ENCODE assay signal across 8 cellular contexts in the genomic region with DNA sequence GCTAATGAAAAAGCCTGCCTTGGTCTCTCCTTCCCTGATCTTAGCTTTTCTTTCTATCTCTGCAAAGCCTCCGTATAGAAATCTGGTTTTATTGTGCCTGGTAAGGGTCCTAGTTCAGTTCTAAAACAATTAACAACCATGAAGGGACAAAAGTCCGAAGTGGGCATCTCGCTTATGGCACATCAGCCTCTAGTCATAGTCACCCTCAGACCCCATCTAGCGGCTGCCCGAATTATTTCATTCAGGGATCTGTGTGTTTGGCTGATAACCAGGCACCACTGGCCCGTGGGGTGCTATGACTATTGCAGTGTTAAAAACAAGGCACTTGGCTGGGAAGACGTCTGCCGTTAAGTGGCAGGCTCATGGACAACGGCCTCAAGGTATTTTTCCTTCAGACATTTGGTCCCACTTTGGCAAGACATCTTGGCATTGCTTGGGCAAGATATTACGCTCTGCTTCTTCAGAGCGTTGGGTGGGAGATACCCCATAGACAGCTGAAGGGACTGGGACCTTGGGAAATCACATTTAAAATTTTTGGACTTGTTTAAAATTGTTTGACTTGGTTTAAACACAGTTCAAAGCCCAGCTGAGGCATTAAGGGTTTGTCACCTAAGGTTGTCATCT.
DNase-seq lines count a peak whose midpoint lies in the region; ATAC-seq, FAIRE-seq and TF ChIP-seq lines count a peak whose summit lies in the region.

No MANE protein-coding gene starts in this region.

- H3K14ac ChIP-seq in IMR-90 (replicated peaks; ENCODE audit: low read depth, low read length) = no peak overlapping the region

- H3K4me3 ChIP-seq in DND-41 (ENCODE audit: low read depth in 1 of 2, low read length in 2 of 2) (no peak overlapping the region), IMR-90 (ENCODE audit: insufficient read depth, low read depth, low read length) (peak overlapping the region; percentile 24; the same call in 1 of the 2 replicates), Peyer's patch (no peak overlapping the region), pancreas (no peak overlapping the region), upper lobe of left lung (no peak overlapping the region)

- peaks cover 14% of the 10 kb centered on the region for H3K27me3 Mint-ChIP-seq in activated T-helper 1 cell treated with anti-CD3 and anti-CD28 coated beads, Interleukin-12 subunit alpha, Interleukin-12 subunit beta, Interleukin-2, Interleukin-4 antibody, amounts not matched to agents 30 ng/mL and 10 ng/mL and 1 ng/mL, durations not matched to agents 14 hours and 24 hours and 36 hours (ENCODE audit: insufficient read depth)

- no peaks in the 10 kb centered on the region for H3K9me3 ChIP-seq in DND-41 (ENCODE audit: insufficient read depth, low read length, severe bottlenecking)
- no peaks in the 10 kb centered on the region for H3K9me3 ChIP-seq in IMR-90 (ENCODE audit: control insufficient read depth, insufficient read depth, low read length)
- H3K9me3 ChIP-seq in Peyer's patch = no peaks in the 10 kb centered on the region
- no peaks in the 10 kb centered on the region for H3K9me3 ChIP-seq in pancreas
- no peaks in the 10 kb centered on the region for H3K9me3 ChIP-seq in upper lobe of left lung

- no peak overlapping the region for H3K4me2 ChIP-seq in DND-41 (ENCODE audit: insufficient read depth, low read length)
- peak overlapping the region; percentile 90 for H3K4me2 ChIP-seq in IMR-90 (ENCODE audit: low read depth, low read length)

- no peak overlapping the region for H2BK120ac ChIP-seq in IMR-90 (ENCODE audit: low read depth, low read length)

- peaks cover 11% of the 10 kb centered on the region for H3K4me1 Mint-ChIP-seq in activated T-helper 1 cell treated with anti-CD3 and anti-CD28 coated beads, Interleukin-12 subunit alpha, Interleukin-12 subunit beta, Interleukin-2, Interleukin-4 antibody, amounts not matched to agents 30 ng/mL and 10 ng/mL and 1 ng/mL, durations not matched to agents 14 hours and 24 hours and 36 hours (ENCODE audit: low read depth)

- H3K23ac ChIP-seq in IMR-90 (ENCODE audit: low read depth, low read length) = no peak overlapping the region

- H3K27me3 ChIP-seq in DND-41 (ENCODE audit: insufficient read depth, low read length, poor library complexity) = no peaks in the 10 kb centered on the region
- peaks cover 44% of the 10 kb centered on the region for H3K27me3 ChIP-seq in IMR-90 (ENCODE audit: control insufficient read depth, insufficient read depth, low read length)
- H3K27me3 ChIP-seq in Peyer's patch = no peaks in the 10 kb centered on the region
- no peaks in the 10 kb centered on the region for H3K27me3 ChIP-seq in pancreas
- H3K27me3 ChIP-seq in upper lobe of left lung = no peaks in the 10 kb centered on the region

- TF ChIP-seq POLR2A in IMR-90 (IDR thresholded peaks at IDR 0.05; ENCODE audit: low read depth, low read length) (no peak), Peyer's patch (IDR thresholded peaks at IDR 0.05) (no peak), upper lobe of left lung (IDR thresholded peaks at IDR 0.05) (no peak)

- no peaks in the 10 kb centered on the region for H3K9me3 Mint-ChIP-seq in activated T-helper 1 cell treated with anti-CD3 and anti-CD28 coated beads, Interleukin-12 subunit alpha, Interleukin-12 subunit beta, Interleukin-2, Interleukin-4 antibody, amounts not matched to agents 30 ng/mL and 10 ng/mL and 1 ng/mL, durations not matched to agents 14 hours and 24 hours and 36 hours

- 24% methylated on average over 5 of the region's 11 CpGs; no CpG with 5 or more reads in 1 of the 2 experiments for WGBS in IMR-90 (ENCODE audit: extremely low coverage in 2 of 2, insufficient read length in 1 of 2), 2 experiments
- 17 to 18% methylated on average over 11 of the region's 11 CpGs for WGBS in pancreas, 2 donors
- 28 to 29% methylated on average over 11 of the region's 11 CpGs for WGBS in upper lobe of left lung, 2 donors

- H3K9ac ChIP-seq in DND-41 (ENCODE audit: low read depth, low read length) (no peak overlapping the region), IMR-90 (ENCODE audit: low read depth, low read length) (no peak overlapping the region)

- CTCF ChIA-PET in IMR-90 (lab: Yijun Ruan, JAX) = interaction anchor here (0.5 to 1.6 kb wide), 5 partner anchors 16 to 812 kb away, joined by 3 to 6 read pairs (median 3); no protein-coding TSS in a partner anchor

- TF ChIP-seq CTCF in DND-41 (IDR thresholded peaks at IDR 0.05; ENCODE audit: borderline replicate concordance, extremely low read depth, low read length, poor library complexity, severe bottlenecking) (peak; percentile 80), IMR-90 (conservative IDR thresholded peaks at IDR 0.05; ENCODE audit: low read depth, low read length) (peak; percentile 68), Peyer's patch (IDR thresholded peaks at IDR 0.05) (peak in 5 of 6 experiments; percentile 11 to 75 (median 71)), pancreas (IDR thresholded peaks at IDR 0.05) (peak; percentile 38 to 67 (median 55)), upper lobe of left lung (IDR thresholded peaks at IDR 0.05) (peak; percentile 31 to 62 (median 50))

- no peak overlapping the region for H3K56ac ChIP-seq in IMR-90 (ENCODE audit: extremely low read depth, insufficient read depth, low read length)

- H3K4ac ChIP-seq in IMR-90 (ENCODE audit: low read depth, low read length) = no peak overlapping the region

- H4K5ac ChIP-seq in IMR-90 (ENCODE audit: low read depth, low read length) = no peak overlapping the region

- BruUV-seq in IMR-90 (replicated peaks; lab: Mats Ljungman, UMichigan) = no TSS peak

- no peaks in the 10 kb centered on the region for H3K4me1 ChIP-seq in DND-41 (ENCODE audit: insufficient read depth, low read length)
- no peaks in the 10 kb centered on the region for H3K4me1 ChIP-seq in IMR-90 (ENCODE audit: control insufficient read depth, insufficient read depth, low read length)
- no peaks in the 10 kb centered on the region for H3K4me1 ChIP-seq in Peyer's patch
- peaks cover 0 to 3% (median 0%) of the 10 kb centered on the region in 3 donors for H3K4me1 ChIP-seq in pancreas
- H3K4me1 ChIP-seq in upper lobe of left lung = peaks cover 0 to 3% (median 0%) of the 10 kb centered on the region in 4 donors

- no peak overlapping the region for H2BK20ac ChIP-seq in IMR-90 (ENCODE audit: low read depth, low read length)

- DNase-seq in DND-41 (peak; percentile 63), IMR-90 (peak; percentile 50), Peyer's patch (peak in 2 of 3 donors; percentile 71 to 85), frontal cortex (ENCODE audit: low spot score in 2 of 2) (peak; percentile 17 to 77), pancreas (peak; percentile 47 to 80 (median 68)), upper lobe of left lung (peak in 1 of 2 donors; percentile 42)
- peak; percentile 25 for DNase-seq in activated T-helper 1 cell treated with anti-CD3 and anti-CD28 coated beads, Interleukin-12 subunit alpha, Interleukin-12 subunit beta, Interleukin-2, Interleukin-4 antibody, amounts not matched to agents 30 ng/mL and 10 ng/mL and 1 ng/mL, durations not matched to agents 14 hours and 24 hours and 36 hours (ENCODE audit: low spot score)

- H3K9me1 ChIP-seq in IMR-90 (ENCODE audit: insufficient read depth, low read length) = no peaks in the 10 kb centered on the region

- H3K18ac ChIP-seq in IMR-90 (ENCODE audit: low read depth, low read length) = no peak overlapping the region

- H3K36me3 ChIP-seq in DND-41 (ENCODE audit: insufficient read depth, low read length) (no peaks in the 10 kb centered on the region), IMR-90 (ENCODE audit: control insufficient read depth, insufficient read depth, low read length) (no peaks in the 10 kb centered on the region), Peyer's patch (no peaks in the 10 kb centered on the region), pancreas (no peaks in the 10 kb centered on the region), upper lobe of left lung (no peaks in the 10 kb centered on the region)

- no peak overlapping the region for H2AK5ac ChIP-seq in IMR-90 (ENCODE audit: low read depth, low read length)

- H2BK15ac ChIP-seq in IMR-90 (ENCODE audit: low read depth, low read length) = no peak overlapping the region

- TF ChIP-seq RAD21 in IMR-90 (IDR thresholded peaks at IDR 0.05; ENCODE audit: low read length) = peak; percentile 54

- H2AK9ac ChIP-seq in IMR-90 (replicated peaks; ENCODE audit: low read depth, low read length, poor library complexity) = no peak overlapping the region

- no peak overlapping the region for H2BK5ac ChIP-seq in IMR-90 (ENCODE audit: low read depth, low read length, poor library complexity, severe bottlenecking)

- no peak for TF ChIP-seq EP300 in upper lobe of left lung (IDR thresholded peaks at IDR 0.05)

- no peak overlapping the region for H3K27ac Mint-ChIP-seq in activated T-helper 1 cell treated with anti-CD3 and anti-CD28 coated beads, Interleukin-12 subunit alpha, Interleukin-12 subunit beta, Interleukin-2, Interleukin-4 antibody, amounts not matched to agents 30 ng/mL and 10 ng/mL and 1 ng/mL, durations not matched to agents 14 hours and 24 hours and 36 hours

- H4K91ac ChIP-seq in IMR-90 (ENCODE audit: insufficient read depth, low read depth, low read length) = no peak overlapping the region

- no peak overlapping the region for H3K4me3 Mint-ChIP-seq in activated T-helper 1 cell treated with anti-CD3 and anti-CD28 coated beads, Interleukin-12 subunit alpha, Interleukin-12 subunit beta, Interleukin-2, Interleukin-4 antibody, amounts not matched to agents 30 ng/mL and 10 ng/mL and 1 ng/mL, durations not matched to agents 14 hours and 24 hours and 36 hours

- FAIRE-seq in frontal cortex (lab: Jason Lieb, UNC) = no peak
- FAIRE-seq in pancreas (lab: Jason Lieb, UNC) = no peak

- dilution Hi-C loops in IMR-90 (cut with HindIII; ENCODE audit: low sequenced_read_pairs, unreplicated experiment) = no loop called here

- H3K27ac ChIP-seq in DND-41 (ENCODE audit: low read length) (no peak overlapping the region), IMR-90 (ENCODE audit: insufficient read depth, low read length) (no peak overlapping the region), Peyer's patch (no peak overlapping the region), pancreas (no peak overlapping the region), upper lobe of left lung (no peak overlapping the region)

- H4K8ac ChIP-seq in IMR-90 (ENCODE audit: low read depth in 2 of 2, low read length in 2 of 2) = no peak overlapping the region

- no peak overlapping the region for H2AFZ ChIP-seq in DND-41 (ENCODE audit: low read depth, low read length)
- H2AFZ ChIP-seq in IMR-90 (replicated peaks; ENCODE audit: low read length, poor library complexity) = no peak overlapping the region

- H4K20me1 ChIP-seq in DND-41 (ENCODE audit: insufficient read depth, low read length) = no peaks in the 10 kb centered on the region
- no peaks in the 10 kb centered on the region for H4K20me1 ChIP-seq in IMR-90 (ENCODE audit: insufficient read depth, low read length)

- ATAC-seq in DND-41 (ENCODE audit: insufficient read depth, low read depth) (peak; percentile 88), GM21526 (IDR thresholded peaks at IDR 0.05; ENCODE audit: low FRiP score, unreplicated experiment) (peak; percentile 68), IMR-90 (ENCODE audit: low read depth) (peak; percentile 91), pancreas (peak; percentile 68 to 86 (median 84)), upper lobe of left lung (ENCODE audit: low FRiP score in 2 of 2) (peak in 1 of 2 donors; percentile 86)

- intact Hi-C loops in IMR-90 (cut with micrococcal nuclease) = loop anchor here (1.0 to 10.0 kb wide), 2 partner anchors 254 to 392 kb away; no protein-coding TSS in a partner anchor
- intact Hi-C loops in activated T-helper 1 cell treated with anti-CD3 and anti-CD28 coated beads, Interleukin-12 subunit alpha, Interleukin-12 subunit beta, Interleukin-2, Interleukin-4 antibody, amounts not matched to agents 30 ng/mL and 10 ng/mL and 1 ng/mL, durations not matched to agents 14 hours and 24 hours and 36 hours (cut with micrococcal nuclease) = loop anchor here (1.0 to 2.0 kb wide), 3 partner anchors 122 to 392 kb away; no protein-coding TSS in a partner anchor
- intact Hi-C loops in pancreas (cut with DNase I) = loop anchor here in 1 of 3 donors (5.0 kb wide), 1 partner anchor 122 kb away; no protein-coding TSS in a partner anchor

- no peaks in the 10 kb centered on the region for H3K79me1 ChIP-seq in IMR-90 (ENCODE audit: low read depth in 1 of 2, low read length in 2 of 2)

- no peaks in the 10 kb centered on the region for H3K79me2 ChIP-seq in DND-41 (ENCODE audit: insufficient read depth, low read length)

- in situ Hi-C loops in IMR-90 (cut with MboI; ENCODE audit: low sequenced_read_pairs) = loop anchor here (5.0 kb wide), 1 partner anchor 387 kb away; no protein-coding TSS in a partner anchor

- POLR2A ChIA-PET in IMR-90 (lab: Charles Lee; ENCODE audit: unreplicated experiment) = no interaction called here

- no peaks in the 10 kb centered on the region for H3K36me3 Mint-ChIP-seq in activated T-helper 1 cell treated with anti-CD3 and anti-CD28 coated beads, Interleukin-12 subunit alpha, Interleukin-12 subunit beta, Interleukin-2, Interleukin-4 antibody, amounts not matched to agents 30 ng/mL and 10 ng/mL and 1 ng/mL, durations not matched to agents 14 hours and 24 hours and 36 hours (ENCODE audit: low read depth)
